ENCODE assay signal across 9 cellular contexts in genomic region chr4:169070071-169070894, GRCh38.
DNase-seq lines count a peak whose midpoint lies in the region; ATAC-seq and TF ChIP-seq lines count a peak whose summit lies in the region.
"Had no signal": no experiment of that assay in that cellular context is flagged by ENCODE, and none has a peak within 500 bp of the region (broad histone marks: within the 10 kb centered on the region; RNA-seq: fewer than 3 reads in every experiment).

No MANE protein-coding gene starts in this region.

- H3K36me3 ChIP-seq in brain microvascular endothelial cell (replicated peaks) (no peaks in the 10 kb centered on the region), right lobe of liver (no peaks in the 10 kb centered on the region)
- H3K36me3 ChIP-seq: uterus had no signal

- no peak overlapping the region for H3K4me3 ChIP-seq in NB4 (ENCODE audit: low read depth, low read length)
- H3K4me3 ChIP-seq in brain microvascular endothelial cell (ENCODE audit: low read depth, low read length) = no peak overlapping the region
- no peak overlapping the region for H3K4me3 ChIP-seq in right lobe of liver
- H3K4me3 ChIP-seq: uterus had no signal

- H3K4me1 ChIP-seq in right lobe of liver = peaks cover 0 to 11% (median 4%) of the 10 kb centered on the region in 4 donors
- H3K4me1 ChIP-seq: uterus had no signal

- intact Hi-C loops in right lobe of liver (cut with DNase I) = no loop called here

- TF ChIP-seq POLR2A in NB4 (IDR thresholded peaks at IDR 0.05; ENCODE audit: extremely low read depth, insufficient read length) (no peak), right lobe of liver (IDR thresholded peaks at IDR 0.05) (no peak)

- H3K27me3 ChIP-seq in brain microvascular endothelial cell (replicated peaks) (no peaks in the 10 kb centered on the region), right lobe of liver (no peaks in the 10 kb centered on the region)
- H3K27me3 ChIP-seq: uterus had no signal

- peak; percentile 47 to 59 (median 51) for ATAC-seq in right lobe of liver

- DNase-seq in AG20443 (ENCODE audit: low spot score) (peak; percentile 76), NB4 (ENCODE audit: low read depth) (peak; percentile 43), brain microvascular endothelial cell (peak; percentile 95), right lobe of liver (no peak), NOMO-1 treated with dmso at 0.1 percent for 144 hours (lab: John Stamatoyannopoulos, UW; ENCODE audit: unreplicated experiment) (no peak), germinal center (ENCODE audit: low spot score) (no peak)
- no peak for DNase-seq in activated CD4-positive, alpha-beta T cell treated with anti-CD3 and anti-CD28 coated beads, Interleukin-2, amount 50 U/mL, for 4 hours
- no peak for DNase-seq in stimulated activated CD4-positive, alpha-beta T cell treated with anti-CD3 and anti-CD28 coated beads, Interleukin-1b, Interleukin-23, amount 100 ng/mL, for 48 hours

- no peaks in the 10 kb centered on the region for H3K9me3 ChIP-seq in right lobe of liver
- H3K9me3 ChIP-seq: uterus had no signal

- TF ChIP-seq CTCF in NB4 (IDR thresholded peaks at IDR 0.05; ENCODE audit: low read depth, low read length) (no peak), brain microvascular endothelial cell (IDR thresholded peaks at IDR 0.05; ENCODE audit: low read depth, low read length, missing control alignments) (no peak), right lobe of liver (IDR thresholded peaks at IDR 0.05) (no peak)

- 57% methylated on average over 16 of the region's 16 CpGs for WGBS in right lobe of liver (ENCODE audit: insufficient coverage, low coverage, low lambda C conversion rate, missing lambda C conversion rate)

- H3K27ac ChIP-seq in brain microvascular endothelial cell (peak overlapping the region; percentile 38), right lobe of liver (peak overlapping the region; percentile 66 to 80 (median 71))

- in situ Hi-C loops in brain microvascular endothelial cell (cut with HindIII; ENCODE audit: low pct_ligation_motif_present, low sequenced_read_pairs) = no loop called here

Comparison
In these comparisons a context has a peak if more than half of its experiments do, and no peak if none do; other contexts are left out.
1. DNase-seq: peak in AG20443 (single experiment), NB4 (single experiment) and brain microvascular endothelial cell (single experiment); none in right lobe of liver (0 of 3), activated CD4-positive, alpha-beta T cell treated with anti-CD3 and anti-CD28 coated beads, Interleukin-2, amount 50 U/mL, for 4 hours (0 of 2), NOMO-1 treated with dmso at 0.1 percent for 144 hours (single experiment), stimulated activated CD4-positive, alpha-beta T cell treated with anti-CD3 and anti-CD28 coated beads, Interleukin-1b, Interleukin-23, amount 100 ng/mL, for 48 hours (single experiment) and germinal center (single experiment).